ENCODE assay signal across 15 cellular contexts in genomic region chr20:40472905-40473304, GRCh38.
DNase-seq lines count a peak whose midpoint lies in the region; ATAC-seq and TF ChIP-seq lines count a peak whose summit lies in the region.
"Had no signal": no experiment of that assay in that cellular context is flagged by ENCODE, and none has a peak within 500 bp of the region (broad histone marks: within the 10 kb centered on the region; RNA-seq: fewer than 3 reads in every experiment).

No MANE protein-coding gene starts in this region.

- H3K9me3 ChIP-seq in RWPE2 (ENCODE audit: severe bottlenecking) = no peaks in the 10 kb centered on the region
- H3K9me3 ChIP-seq: BLaER1 had no signal

- DNase-seq in RWPE2 (ENCODE audit: low spot score) (no peak), epithelial cell of esophagus (ENCODE audit: low read depth) (peak; percentile 58), natural killer cell (no peak), NCI-H2227 (lab: John Stamatoyannopoulos, UW; ENCODE audit: unreplicated experiment) (no peak), KG1 (lab: John Stamatoyannopoulos, UW) (no peak)
- DNase-seq: Calu3; CD4-positive, alpha-beta memory T cell; COR-L47; DMS53; DND-41; H7; HCEC 1CT had no signal

- H3K36me3 Mint-ChIP-seq in natural killer cell = no peaks in the 10 kb centered on the region
- H3K36me3 Mint-ChIP-seq: CD4-positive, alpha-beta memory T cell had no signal

- H3K36me3 ChIP-seq in RWPE2 (ENCODE audit: low read depth) = no peaks in the 10 kb centered on the region
- H3K36me3 ChIP-seq: BLaER1 had no signal

- H3K27ac ChIP-seq in C4-2B (peak overlapping the region; percentile 73), RWPE2 (ENCODE audit: poor library complexity, severe bottlenecking) (no peak overlapping the region)
- H3K27ac ChIP-seq: BLaER1 had no signal

- TF ChIP-seq CTCF in C4-2B (conservative IDR thresholded peaks at IDR 0.05) = no peak
- TF ChIP-seq CTCF in RWPE2 (IDR thresholded peaks at IDR 0.05; ENCODE audit: poor library complexity, severe bottlenecking) = no peak
- no peak for TF ChIP-seq CTCF in epithelial cell of esophagus (IDR thresholded peaks at IDR 0.05; ENCODE audit: insufficient read depth, low read depth, low read length, missing control alignments)
- TF ChIP-seq CTCF in natural killer cell (IDR thresholded peaks at IDR 0.05) = no peak

- H3K9me3 Mint-ChIP-seq in natural killer cell = peaks cover 0 to 2% of the 10 kb centered on the region in 2 donors
- H3K9me3 Mint-ChIP-seq: CD4-positive, alpha-beta memory T cell had no signal

- intact Hi-C loops in natural killer cell (cut with micrococcal nuclease) = no loop called here

- no peak overlapping the region for H3K4me3 ChIP-seq in RWPE2 (ENCODE audit: severe bottlenecking)
- no peak overlapping the region for H3K4me3 ChIP-seq in epithelial cell of esophagus (ENCODE audit: low read length)
- H3K4me3 ChIP-seq: BLaER1 had no signal

- peaks cover 2 to 6% of the 10 kb centered on the region in 2 donors for H3K27me3 Mint-ChIP-seq in natural killer cell (ENCODE audit: low read depth in 2 of 2)

- no peaks in the 10 kb centered on the region for H3K4me1 ChIP-seq in RWPE2 (ENCODE audit: insufficient read depth, poor library complexity, severe bottlenecking)

- no peaks in the 10 kb centered on the region for H3K27me3 ChIP-seq in RWPE2 (ENCODE audit: insufficient read depth, poor library complexity, severe bottlenecking)
- H3K27me3 ChIP-seq: BLaER1 had no signal

- ATAC-seq in RWPE2 (ENCODE audit: low read depth) (peak; percentile 36; the same call in 1 of the 3 replicates), natural killer cell (no peak)

- no peaks in the 10 kb centered on the region for H3K4me1 Mint-ChIP-seq in natural killer cell

- no peak overlapping the region for H3K27ac Mint-ChIP-seq in natural killer cell
- H3K27ac Mint-ChIP-seq: B cell; CD4-positive, alpha-beta memory T cell had no signal

- no peak overlapping the region for H3K4me3 Mint-ChIP-seq in natural killer cell
- H3K4me3 Mint-ChIP-seq: B cell; CD4-positive, alpha-beta memory T cell had no signal
